8 cellular contexts compared by ENCODE assay signal in the genomic region with DNA sequence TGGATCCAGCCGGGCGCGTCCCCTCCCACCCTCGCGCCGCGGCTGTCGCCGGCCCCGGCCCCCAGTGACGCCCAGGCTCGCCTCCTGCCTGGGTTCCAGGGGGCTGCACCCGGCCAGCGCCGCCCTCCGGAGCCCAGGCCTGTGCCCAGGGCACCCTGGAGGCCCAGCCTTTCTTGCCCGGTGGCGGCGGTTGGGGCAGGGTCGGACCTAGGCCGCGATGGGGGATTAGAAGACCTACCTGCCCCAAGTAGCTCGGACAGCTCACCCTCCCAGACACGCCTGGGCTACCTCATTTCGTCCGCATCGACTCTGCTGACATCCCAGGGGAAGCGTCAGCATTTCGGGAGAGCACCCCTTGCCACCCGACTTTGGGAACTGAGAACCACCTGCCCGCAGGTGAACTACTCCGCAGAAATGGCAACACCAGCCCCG. TPM values are rescaled to one million over a fixed set of nuclear protein-coding genes. Genes with fewer than 3 reads are reported as not detected.
DNase-seq lines count a peak whose midpoint lies in the region; ATAC-seq and TF ChIP-seq lines count a peak whose summit lies in the region.

No MANE protein-coding gene starts in this region.

- peak overlapping the region; percentile 53; the same call in 1 of the 2 replicates for H3K4me3 ChIP-seq in GM06990 (replicated peaks; ENCODE audit: low read depth, low read length)
- no peak overlapping the region for H3K4me3 ChIP-seq in WERI-Rb-1 (ENCODE audit: low read depth, low read length)
- peak overlapping the region; percentile 40 to 68 (median 64) for H3K4me3 ChIP-seq in sigmoid colon

- peak; percentile 18 for DNase-seq in GM06990 (ENCODE audit: extremely low read depth, insufficient read length)
- no peak for DNase-seq in WERI-Rb-1
- DNase-seq in foreskin keratinocyte = no peak
- DNase-seq in sigmoid colon = no peak
- DNase-seq in NK-92 (lab: John Stamatoyannopoulos, UW; ENCODE audit: unreplicated experiment) = no peak
- DNase-seq in head of caudate nucleus = no peak
- DNase-seq in iPS-NIHi7 (ENCODE audit: extremely low spot score) = no peak

- no peak for TF ChIP-seq EP300 in sigmoid colon (IDR thresholded peaks at IDR 0.05)

- intact Hi-C loops in sigmoid colon (cut with DNase I) (loop anchor here (2.0 to 5.0 kb wide), 2 partner anchors 209 to 520 kb away; no protein-coding TSS in a partner anchor), head of caudate nucleus (cut with DNase I) (no loop called here)

- H3K9me3 ChIP-seq in WERI-Rb-1 (ENCODE audit: severe bottlenecking) = no peaks in the 10 kb centered on the region
- H3K9me3 ChIP-seq in sigmoid colon = no peaks in the 10 kb centered on the region

- 64 to 74% methylated on average over 33 of the region's 33 CpGs for WGBS in sigmoid colon, 2 donors

- TF ChIP-seq CTCF in GM06990 (IDR thresholded peaks at IDR 0.05; ENCODE audit: insufficient read depth, low read length, poor library complexity, severe bottlenecking) = no peak
- TF ChIP-seq CTCF in WERI-Rb-1 (IDR thresholded peaks at IDR 0.05; ENCODE audit: low read depth, low read length) = no peak
- TF ChIP-seq CTCF in foreskin keratinocyte (conservative IDR thresholded peaks at IDR 0.05) = no peak
- TF ChIP-seq CTCF in sigmoid colon (IDR thresholded peaks at IDR 0.05) = no peak

- H3K27me3 ChIP-seq in GM06990 (replicated peaks; ENCODE audit: control insufficient read depth, insufficient read depth, low read length) = no peaks in the 10 kb centered on the region
- no peaks in the 10 kb centered on the region for H3K27me3 ChIP-seq in WERI-Rb-1 (ENCODE audit: insufficient read depth, low read depth, severe bottlenecking)
- H3K27me3 ChIP-seq in foreskin keratinocyte = no peaks in the 10 kb centered on the region
- peaks cover 0 to 23% (median 3%) of the 10 kb centered on the region in 3 donors for H3K27me3 ChIP-seq in sigmoid colon

- no peaks in the 10 kb centered on the region for H3K36me3 ChIP-seq in GM06990 (ENCODE audit: control insufficient read depth, insufficient read depth, low read length)
- H3K36me3 ChIP-seq in WERI-Rb-1 = no peaks in the 10 kb centered on the region
- no peaks in the 10 kb centered on the region for H3K36me3 ChIP-seq in sigmoid colon

- no peak for TF ChIP-seq POLR2A in sigmoid colon (IDR thresholded peaks at IDR 0.05)

- H3K27ac ChIP-seq in WERI-Rb-1 (peak overlapping the region; percentile 88), foreskin keratinocyte (peak overlapping the region; percentile 65), sigmoid colon (peak overlapping the region; percentile 78 to 83 (median 80))

- ATAC-seq in foreskin keratinocyte = no peak
- ATAC-seq in HG03460 (IDR thresholded peaks at IDR 0.05; ENCODE audit: unreplicated experiment) = no peak

- H3K4me1 ChIP-seq in foreskin keratinocyte = peaks cover 13% of the 10 kb centered on the region
- H3K4me1 ChIP-seq in sigmoid colon = peaks cover 0 to 25% (median 22%) of the 10 kb centered on the region in 4 donors

RNA-seq across cellular contexts. Expression of a gene that starts 0.7 kb away (rescaled TPM):
- 139 and 150 TPM in 2 replicates for total RNA-seq in foreskin keratinocyte
- polyA plus RNA-seq in foreskin keratinocyte = 105 and 111 TPM in 2 replicates
- total RNA-seq in sigmoid colon = 1 to 10 TPM; 7.2 to 8.9 (median 8.4) TPM
- 10 to 100 TPM in 1 of 3 donors, 1 to 10 TPM in 2; 4.8 to 15.8 (median 8.3) TPM for polyA plus RNA-seq in sigmoid colon

Comparison
In these comparisons a context has a peak if more than half of its experiments do, and no peak if none do; other contexts are left out.
1. RNA of a gene that starts 0.7 kb away (total RNA-seq): 139 to 150 TPM in foreskin keratinocyte; 7.2 to 8.9 TPM in sigmoid colon; every median in the first group is over 10 times any median in the second.
2. Peak in every context shown above with its lines, with median percentiles within 50 percentile points of each other: H3K27ac ChIP-seq.